ENCODE assay signal across 21 cellular contexts in the genomic region with DNA sequence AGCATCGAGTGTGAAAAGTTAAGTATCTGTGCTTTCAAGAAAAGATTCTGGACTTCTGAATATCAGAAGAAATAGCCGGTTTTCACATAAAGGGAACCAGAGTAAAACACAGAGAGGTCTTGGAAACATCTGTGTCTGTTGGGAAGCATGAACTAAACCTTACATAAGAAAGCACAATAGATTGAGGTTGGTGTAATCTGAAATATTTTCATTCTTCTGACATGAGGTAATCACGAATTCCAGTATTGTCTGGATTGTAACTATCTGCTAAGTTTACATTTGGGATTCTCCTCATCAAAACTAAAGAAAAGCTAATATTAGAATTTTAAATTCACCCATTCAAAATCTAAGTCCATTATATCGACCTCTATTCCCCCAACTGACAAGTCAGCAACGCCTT.
"Had no signal": no experiment of that assay in that cellular context is flagged by ENCODE, and none has a peak within 500 bp of the region (broad histone marks: within the 10 kb centered on the region; RNA-seq: fewer than 3 reads in every experiment).

No MANE protein-coding gene starts in this region.

- DNase-seq: activated CD4-positive, alpha-beta T cell treated with anti-CD3 and anti-CD28 coated beads, Interleukin-2, amount 10 ng/mL, durations not matched to agents 24 days and 14 days; activated CD4-positive, CD25-positive, alpha-beta regulatory T cell; activated CD8-positive, alpha-beta T cell treated with anti-CD3 and anti-CD28 coated beads, Interleukin-2, amount 10 ng/mL, durations not matched to agents 7 days and 5 days; activated naive CD4-positive, alpha-beta T cell treated with Interleukin-2 at 50 U/mL for 16 hours; activated naive CD8-positive, alpha-beta T cell treated with anti-CD3 and anti-CD28 coated beads, Interleukin-2, amount 10 ng/mL, durations not matched to agents 7 days and 5 days; activated T-cell treated with anti-CD3 and anti-CD28 coated beads, Interleukin-2, amount 50 U/mL, for 24 hours; brain microvascular endothelial cell; effector CD8-positive, alpha-beta T cell; gastrocnemius medialis; head of caudate nucleus; kidney; stimulated activated CD4-positive, alpha-beta T cell treated with anti-CD3 and anti-CD28 coated beads, Interleukin-2, amount 100 ng/mL, for 24 hours; stimulated activated naive CD8-positive, alpha-beta T cell treated with anti-CD3 and anti-CD28 coated beads, Interleukin-15, Interleukin-2, amounts not matched to agents 100 U/mL and 50 U/mL, for 24 hours; substantia nigra; T-helper 1 cell; T1000; tibial artery had no signal

- H3K4me3 ChIP-seq: esophagus muscularis mucosa, gastrocnemius medialis, right atrium auricular region, tibial artery, vagina had no signal

- ATAC-seq: activated CD8-positive, alpha-beta T cell treated with anti-CD3 and anti-CD28 coated beads, Interleukin-2, amount 10 ng/mL, durations not matched to agents 7 days and 5 days; gastrocnemius medialis; left lobe of liver; stimulated activated naive CD8-positive, alpha-beta T cell treated with anti-CD3 and anti-CD28 coated beads, Interleukin-15, Interleukin-2, amounts not matched to agents 100 U/mL and 50 U/mL, for 24 hours had no signal

- H3K27ac ChIP-seq: brain microvascular endothelial cell, esophagus muscularis mucosa, gastrocnemius medialis, right atrium auricular region, tibial artery, vagina had no signal
